In the genomic region with DNA sequence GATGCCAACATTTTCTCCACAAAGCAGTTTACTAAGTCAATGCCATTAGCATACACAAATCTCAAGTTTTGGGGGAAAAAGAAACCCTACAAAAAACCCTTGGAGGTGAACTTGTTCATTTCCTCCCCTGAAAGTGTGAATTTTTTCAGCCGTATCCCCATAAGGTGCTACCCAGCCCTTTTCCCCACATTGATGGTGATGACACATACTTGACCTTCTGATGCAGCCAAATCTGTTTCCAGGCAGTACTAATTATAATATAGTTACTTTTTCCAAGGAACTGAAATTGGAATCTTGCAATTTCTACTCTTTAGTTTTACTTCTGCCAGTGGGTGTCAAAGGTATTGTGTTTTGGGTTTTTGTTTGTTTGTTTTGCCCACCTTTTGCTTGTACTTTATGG, we compare ENCODE assay signal across 19 cellular contexts.
"Had no signal": no experiment of that assay in that cellular context is flagged by ENCODE, and none has a peak within 500 bp of the region (broad histone marks: within the 10 kb centered on the region; RNA-seq: fewer than 3 reads in every experiment).

No MANE protein-coding gene starts in this region.

- H3K27ac ChIP-seq: esophagus muscularis mucosa, gastrocnemius medialis, left ventricle myocardium inferior, neutrophil, right atrium auricular region, thyroid gland, uterus had no signal

- FAIRE-seq: colon, endometrium, islet of Langerhans had no signal

- H3K4me1 Mint-ChIP-seq: activated naive CD4-positive, alpha-beta T cell treated with anti-CD3 and anti-CD28 coated beads, Interleukin-2, amount 50 U/mL, for 24 hours; memory B cell; naive thymus-derived CD8-positive, alpha-beta T cell; T-helper 17 cell had no signal

- H3K4me3 ChIP-seq: esophagus muscularis mucosa, gastrocnemius medialis, left ventricle myocardium inferior, right atrium auricular region, thyroid gland, uterus had no signal

- H3K27me3 ChIP-seq: gastrocnemius medialis, neutrophil, right atrium auricular region, thyroid gland, uterus had no signal

- ATAC-seq: activated CD8-positive, alpha-beta T cell treated with anti-CD3 and anti-CD28 coated beads for 36 hours; gastrocnemius medialis; naive thymus-derived CD8-positive, alpha-beta T cell; T-helper 17 cell had no signal

- H3K4me3 Mint-ChIP-seq: activated CD8-positive, alpha-beta T cell treated with anti-CD3 and anti-CD28 coated beads for 36 hours; activated naive CD4-positive, alpha-beta T cell treated with anti-CD3 and anti-CD28 coated beads, Interleukin-2, amount 50 U/mL, for 24 hours; activated T-cell treated with anti-CD3 and anti-CD28 coated beads, Interleukin-2, amount 50 U/mL, for 4 hours; memory B cell; naive thymus-derived CD8-positive, alpha-beta T cell; T-helper 17 cell had no signal

- H3K27ac Mint-ChIP-seq: activated CD8-positive, alpha-beta T cell treated with anti-CD3 and anti-CD28 coated beads for 36 hours; activated naive CD4-positive, alpha-beta T cell treated with anti-CD3 and anti-CD28 coated beads, Interleukin-2, amount 50 U/mL, for 24 hours; memory B cell; naive thymus-derived CD8-positive, alpha-beta T cell; T-helper 17 cell had no signal

- DNase-seq: activated CD4-positive, alpha-beta T cell treated with anti-CD3 and anti-CD28 coated beads for 4 hours; activated CD8-positive, alpha-beta T cell treated with anti-CD3 and anti-CD28 coated beads for 36 hours; activated effector memory CD4-positive, alpha-beta T cell treated with anti-CD3 and anti-CD28 coated beads, Interleukin-2, amount 50 U/mL, for 16 hours; activated T-cell treated with anti-CD3 and anti-CD28 coated beads, Interleukin-2, amount 50 U/mL, for 4 hours; caudate nucleus; gastrocnemius medialis; left ventricle myocardium inferior; naive thymus-derived CD8-positive, alpha-beta T cell; T-helper 17 cell; thyroid gland; uterus had no signal

- H3K4me1 ChIP-seq: gastrocnemius medialis, right atrium auricular region, thyroid gland, uterus had no signal

- H3K9me3 ChIP-seq: esophagus muscularis mucosa, gastrocnemius medialis, left ventricle myocardium inferior, neutrophil, right atrium auricular region, thyroid gland, uterus had no signal

- H3K9me3 Mint-ChIP-seq: activated CD8-positive, alpha-beta T cell treated with anti-CD3 and anti-CD28 coated beads for 36 hours; activated naive CD4-positive, alpha-beta T cell treated with anti-CD3 and anti-CD28 coated beads, Interleukin-2, amount 50 U/mL, for 24 hours; activated T-cell treated with anti-CD3 and anti-CD28 coated beads, Interleukin-2, amount 50 U/mL, for 4 hours; memory B cell; naive thymus-derived CD8-positive, alpha-beta T cell had no signal

- H3K36me3 ChIP-seq: esophagus muscularis mucosa, gastrocnemius medialis, left ventricle myocardium inferior, neutrophil, right atrium auricular region, thyroid gland, uterus had no signal

- H3K36me3 Mint-ChIP-seq: activated naive CD4-positive, alpha-beta T cell treated with anti-CD3 and anti-CD28 coated beads, Interleukin-2, amount 50 U/mL, for 24 hours; memory B cell; naive thymus-derived CD8-positive, alpha-beta T cell had no signal
